1 cellular context compared by ENCODE assay signal in the genomic region with DNA sequence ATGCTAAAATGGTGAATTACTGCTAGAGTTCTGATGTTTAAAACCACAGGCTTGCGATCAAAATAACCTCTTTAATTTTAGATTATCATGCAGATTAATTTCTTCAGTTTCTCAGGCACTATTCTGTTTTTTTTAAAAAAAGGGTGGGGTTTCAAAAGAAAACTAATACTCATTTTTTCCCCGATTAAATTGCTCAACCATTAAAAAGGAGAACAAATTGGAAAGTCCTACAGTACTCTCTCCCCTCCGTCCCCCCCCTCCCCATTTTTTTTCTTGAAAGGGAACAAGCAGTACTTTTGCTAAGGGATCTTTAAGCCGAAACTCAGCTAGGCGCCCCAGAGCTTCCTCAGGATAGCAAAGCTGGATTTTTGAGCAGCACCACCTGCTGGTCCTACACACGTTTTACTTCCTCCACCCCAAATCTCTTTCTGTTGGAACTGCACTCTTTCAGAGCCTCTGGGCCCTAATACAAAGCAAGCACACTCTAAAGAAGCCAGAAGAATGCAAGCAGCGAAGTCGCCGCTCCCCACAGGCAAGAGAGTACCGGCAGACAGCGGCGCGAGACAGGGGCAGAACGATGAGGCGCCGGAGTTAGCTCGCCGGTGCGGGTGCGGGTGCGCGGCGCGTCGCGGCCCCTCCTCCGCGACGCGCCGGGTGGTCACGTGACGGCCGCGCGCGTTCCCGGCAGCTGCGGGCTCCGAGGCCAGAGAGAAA.
TF ChIP-seq lines count a peak whose summit lies in the region.

A gene with protein sequence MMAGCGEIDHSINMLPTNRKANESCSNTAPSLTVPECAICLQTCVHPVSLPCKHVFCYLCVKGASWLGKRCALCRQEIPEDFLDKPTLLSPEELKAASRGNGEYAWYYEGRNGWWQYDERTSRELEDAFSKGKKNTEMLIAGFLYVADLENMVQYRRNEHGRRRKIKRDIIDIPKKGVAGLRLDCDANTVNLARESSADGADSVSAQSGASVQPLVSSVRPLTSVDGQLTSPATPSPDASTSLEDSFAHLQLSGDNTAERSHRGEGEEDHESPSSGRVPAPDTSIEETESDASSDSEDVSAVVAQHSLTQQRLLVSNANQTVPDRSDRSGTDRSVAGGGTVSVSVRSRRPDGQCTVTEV (plus strand): TSS at position 687 of the 714 bp plus-strand sequence. CDS start 13,475 bp downstream, outside the sequence.

TF ChIP-seq in GM12878, 131 proteins besides CTCF, POLR2A, EP300 and RAD21 (continued from another document and continues in another):
- TF ChIP-seq MAX (IDR thresholded peaks at IDR 0.05; ENCODE audit: low read depth, low read length) (peak; percentile 73), EZH2 (IDR thresholded peaks at IDR 0.05; ENCODE audit: borderline replicate concordance, control insufficient read depth, low read depth, low read length) (no peak), SPI1 (IDR thresholded peaks at IDR 0.05; ENCODE audit: borderline replicate concordance, insufficient read depth, low read depth, low read length) (no peak), RCOR1 (conservative IDR thresholded peaks at IDR 0.05; ENCODE audit: low read depth, low read length) (no peak), ZNF24 (IDR thresholded peaks at IDR 0.05) (no peak), HDAC6 (IDR thresholded peaks at IDR 0.05; ENCODE audit: unreplicated experiment) (no peak), CREB1 (IDR thresholded peaks at IDR 0.05; ENCODE audit: low read depth) (peak; percentile 46; the same call in 1 of the 2 replicates), MTA3 (IDR thresholded peaks at IDR 0.05; ENCODE audit: borderline replicate concordance, low read length) (no peak), GABPA (IDR thresholded peaks at IDR 0.05; ENCODE audit: low read depth) (no peak), CEBPB (IDR thresholded peaks at IDR 0.05; ENCODE audit: borderline replicate concordance in 1 of 2, low read depth in 2 of 2, low read length in 2 of 2) (no peak), SP1 (IDR thresholded peaks at IDR 0.05; ENCODE audit: low read depth, low read length) (no peak), MEF2B (IDR thresholded peaks at IDR 0.05; ENCODE audit: partially characterized antibody, poor library complexity, severe bottlenecking) (no peak), CEBPZ (IDR thresholded peaks at IDR 0.05; ENCODE audit: low read depth, low read length) (no peak), RBBP5 (conservative IDR thresholded peaks at IDR 0.05) (no peak), FOXK2 (IDR thresholded peaks at IDR 0.05) (no peak), ZBTB33 (IDR thresholded peaks at IDR 0.05) (no peak), NR2C1 (IDR thresholded peaks at IDR 0.05) (no peak), CBFB (IDR thresholded peaks at IDR 0.05; ENCODE audit: low read depth) (no peak), KDM1A (IDR thresholded peaks at IDR 0.05; ENCODE audit: borderline replicate concordance) (no peak), NR2F1 (conservative IDR thresholded peaks at IDR 0.05) (no peak), NR2C2 (IDR thresholded peaks at IDR 0.05; ENCODE audit: borderline replicate concordance, control insufficient read depth, insufficient read length, low read depth) (no peak), CHD1 (IDR thresholded peaks at IDR 0.05; ENCODE audit: low read depth, low read length) (no peak), ZNF217 (IDR thresholded peaks at IDR 0.05) (no peak), GATAD2B (conservative IDR thresholded peaks at IDR 0.05; ENCODE audit: low read depth) (no peak; the same call in 1 of the 2 replicates), SMC3 (IDR thresholded peaks at IDR 0.05; ENCODE audit: borderline replicate concordance, low read length) (peak; percentile 16; the same call in 1 of the 2 replicates), SUPT20H (IDR thresholded peaks at IDR 0.05; ENCODE audit: borderline replicate concordance, control insufficient read depth, low read depth, low read length) (no peak), SRF (IDR thresholded peaks at IDR 0.05; ENCODE audit: low read depth in 2 of 2, low read length in 2 of 2) (no peak), BCLAF1 (IDR thresholded peaks at IDR 0.05) (0 out of 2 replicates have a peak, but pooled peaks have one; percentile 46), TCF7 (IDR thresholded peaks at IDR 0.05; ENCODE audit: borderline replicate concordance) (no peak), PAX5 (IDR thresholded peaks at IDR 0.05; ENCODE audit: borderline replicate concordance, low read depth, low read length) (no peak), RELA (IDR thresholded peaks at IDR 0.05; ENCODE audit: borderline replicate concordance, partially characterized antibody) (peak; percentile 53), SUZ12 (IDR thresholded peaks at IDR 0.05; ENCODE audit: unreplicated experiment) (no peak)
- TF ChIP-seq, protein P1, sequence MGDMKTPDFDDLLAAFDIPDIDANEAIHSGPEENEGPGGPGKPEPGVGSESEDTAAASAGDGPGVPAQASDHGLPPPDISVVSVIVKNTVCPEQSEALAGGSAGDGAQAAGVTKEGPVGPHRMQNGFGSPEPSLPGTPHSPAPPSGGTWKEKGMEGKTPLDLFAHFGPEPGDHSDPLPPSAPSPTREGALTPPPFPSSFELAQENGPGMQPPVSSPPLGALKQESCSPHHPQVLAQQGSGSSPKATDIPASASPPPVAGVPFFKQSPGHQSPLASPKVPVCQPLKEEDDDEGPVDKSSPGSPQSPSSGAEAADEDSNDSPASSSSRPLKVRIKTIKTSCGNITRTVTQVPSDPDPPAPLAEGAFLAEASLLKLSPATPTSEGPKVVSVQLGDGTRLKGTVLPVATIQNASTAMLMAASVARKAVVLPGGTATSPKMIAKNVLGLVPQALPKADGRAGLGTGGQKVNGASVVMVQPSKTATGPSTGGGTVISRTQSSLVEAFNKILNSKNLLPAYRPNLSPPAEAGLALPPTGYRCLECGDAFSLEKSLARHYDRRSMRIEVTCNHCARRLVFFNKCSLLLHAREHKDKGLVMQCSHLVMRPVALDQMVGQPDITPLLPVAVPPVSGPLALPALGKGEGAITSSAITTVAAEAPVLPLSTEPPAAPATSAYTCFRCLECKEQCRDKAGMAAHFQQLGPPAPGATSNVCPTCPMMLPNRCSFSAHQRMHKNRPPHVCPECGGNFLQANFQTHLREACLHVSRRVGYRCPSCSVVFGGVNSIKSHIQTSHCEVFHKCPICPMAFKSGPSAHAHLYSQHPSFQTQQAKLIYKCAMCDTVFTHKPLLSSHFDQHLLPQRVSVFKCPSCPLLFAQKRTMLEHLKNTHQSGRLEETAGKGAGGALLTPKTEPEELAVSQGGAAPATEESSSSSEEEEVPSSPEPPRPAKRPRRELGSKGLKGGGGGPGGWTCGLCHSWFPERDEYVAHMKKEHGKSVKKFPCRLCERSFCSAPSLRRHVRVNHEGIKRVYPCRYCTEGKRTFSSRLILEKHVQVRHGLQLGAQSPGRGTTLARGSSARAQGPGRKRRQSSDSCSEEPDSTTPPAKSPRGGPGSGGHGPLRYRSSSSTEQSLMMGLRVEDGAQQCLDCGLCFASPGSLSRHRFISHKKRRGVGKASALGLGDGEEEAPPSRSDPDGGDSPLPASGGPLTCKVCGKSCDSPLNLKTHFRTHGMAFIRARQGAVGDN (IDR thresholded peaks at IDR 0.05), result peak; percentile 54; the same call in 1 of the 2 replicates
- TF ChIP-seq, protein P2, sequence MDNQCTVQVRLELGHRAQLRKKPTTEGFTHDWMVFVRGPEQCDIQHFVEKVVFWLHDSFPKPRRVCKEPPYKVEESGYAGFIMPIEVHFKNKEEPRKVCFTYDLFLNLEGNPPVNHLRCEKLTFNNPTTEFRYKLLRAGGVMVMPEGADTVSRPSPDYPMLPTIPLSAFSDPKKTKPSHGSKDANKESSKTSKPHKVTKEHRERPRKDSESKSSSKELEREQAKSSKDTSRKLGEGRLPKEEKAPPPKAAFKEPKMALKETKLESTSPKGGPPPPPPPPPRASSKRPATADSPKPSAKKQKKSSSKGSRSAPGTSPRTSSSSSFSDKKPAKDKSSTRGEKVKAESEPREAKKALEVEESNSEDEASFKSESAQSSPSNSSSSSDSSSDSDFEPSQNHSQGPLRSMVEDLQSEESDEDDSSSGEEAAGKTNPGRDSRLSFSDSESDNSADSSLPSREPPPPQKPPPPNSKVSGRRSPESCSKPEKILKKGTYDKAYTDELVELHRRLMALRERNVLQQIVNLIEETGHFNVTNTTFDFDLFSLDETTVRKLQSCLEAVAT (IDR thresholded peaks at IDR 0.05), result no peak
- TF ChIP-seq, protein P3, sequence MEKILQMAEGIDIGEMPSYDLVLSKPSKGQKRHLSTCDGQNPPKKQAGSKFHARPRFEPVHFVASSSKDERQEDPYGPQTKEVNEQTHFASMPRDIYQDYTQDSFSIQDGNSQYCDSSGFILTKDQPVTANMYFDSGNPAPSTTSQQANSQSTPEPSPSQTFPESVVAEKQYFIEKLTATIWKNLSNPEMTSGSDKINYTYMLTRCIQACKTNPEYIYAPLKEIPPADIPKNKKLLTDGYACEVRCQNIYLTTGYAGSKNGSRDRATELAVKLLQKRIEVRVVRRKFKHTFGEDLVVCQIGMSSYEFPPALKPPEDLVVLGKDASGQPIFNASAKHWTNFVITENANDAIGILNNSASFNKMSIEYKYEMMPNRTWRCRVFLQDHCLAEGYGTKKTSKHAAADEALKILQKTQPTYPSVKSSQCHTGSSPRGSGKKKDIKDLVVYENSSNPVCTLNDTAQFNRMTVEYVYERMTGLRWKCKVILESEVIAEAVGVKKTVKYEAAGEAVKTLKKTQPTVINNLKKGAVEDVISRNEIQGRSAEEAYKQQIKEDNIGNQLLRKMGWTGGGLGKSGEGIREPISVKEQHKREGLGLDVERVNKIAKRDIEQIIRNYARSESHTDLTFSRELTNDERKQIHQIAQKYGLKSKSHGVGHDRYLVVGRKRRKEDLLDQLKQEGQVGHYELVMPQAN (conservative IDR thresholded peaks at IDR 0.05), result peak; percentile 58
- TF ChIP-seq, protein P4, sequence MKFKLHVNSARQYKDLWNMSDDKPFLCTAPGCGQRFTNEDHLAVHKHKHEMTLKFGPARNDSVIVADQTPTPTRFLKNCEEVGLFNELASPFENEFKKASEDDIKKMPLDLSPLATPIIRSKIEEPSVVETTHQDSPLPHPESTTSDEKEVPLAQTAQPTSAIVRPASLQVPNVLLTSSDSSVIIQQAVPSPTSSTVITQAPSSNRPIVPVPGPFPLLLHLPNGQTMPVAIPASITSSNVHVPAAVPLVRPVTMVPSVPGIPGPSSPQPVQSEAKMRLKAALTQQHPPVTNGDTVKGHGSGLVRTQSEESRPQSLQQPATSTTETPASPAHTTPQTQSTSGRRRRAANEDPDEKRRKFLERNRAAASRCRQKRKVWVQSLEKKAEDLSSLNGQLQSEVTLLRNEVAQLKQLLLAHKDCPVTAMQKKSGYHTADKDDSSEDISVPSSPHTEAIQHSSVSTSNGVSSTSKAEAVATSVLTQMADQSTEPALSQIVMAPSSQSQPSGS (IDR thresholded peaks at IDR 0.05; ENCODE audit: low read length), result no peak
